In genomic region chr19:33665776-33666175, GRCh38 we compare ENCODE assay signal across 17 cellular contexts. TPM values are rescaled to one million over a fixed set of nuclear protein-coding genes. Genes with fewer than 3 reads are reported as not detected.
DNase-seq lines count a peak whose midpoint lies in the region; ATAC-seq and TF ChIP-seq lines count a peak whose summit lies in the region.
"Had no signal": no experiment of that assay in that cellular context is flagged by ENCODE, and none has a peak within 500 bp of the region (broad histone marks: within the 10 kb centered on the region; RNA-seq: fewer than 3 reads in every experiment).

No MANE protein-coding gene starts in this region.

- POLR2A ChIA-PET in CD8-positive, alpha-beta T cell (lab: Charles Lee), result no interaction called here

- H3K27ac ChIP-seq in heart right ventricle (no peak overlapping the region), coronary artery (no peak overlapping the region)
- no peak overlapping the region for H3K27ac ChIP-seq in CD8-positive, alpha-beta T cell (ENCODE audit: low read depth, low read length)
- H3K27ac ChIP-seq: C4-2B, HL-60 had no signal

- TF ChIP-seq CTCF in heart right ventricle (IDR thresholded peaks at IDR 0.05) (no peak), coronary artery (IDR thresholded peaks at IDR 0.05) (no peak), type B pancreatic cell (conservative IDR thresholded peaks at IDR 0.05) (no peak)
- TF ChIP-seq CTCF in CD8-positive, alpha-beta T cell (IDR thresholded peaks at IDR 0.05), result no peak

- no peak overlapping the region for H3K4me3 Mint-ChIP-seq in type B pancreatic cell
- H3K4me3 Mint-ChIP-seq in CD8-positive, alpha-beta T cell, result no peak overlapping the region
- H3K4me3 Mint-ChIP-seq: CD8-positive, alpha-beta memory T cell; HFFc6 had no signal

- H3K27me3 ChIP-seq in heart right ventricle, result peaks cover 0 to 18% (median 4%) of the 10 kb centered on the region in 7 donors
- H3K27me3 ChIP-seq in CD8-positive, alpha-beta T cell (ENCODE audit: insufficient read depth, low read length), result no peaks in the 10 kb centered on the region
- H3K27me3 ChIP-seq: BE2C had no signal

- no peaks in the 10 kb centered on the region for H3K4me1 ChIP-seq in heart right ventricle
- H3K4me1 ChIP-seq in CD8-positive, alpha-beta T cell (ENCODE audit: insufficient read depth, low read length), result no peaks in the 10 kb centered on the region
- H3K4me1 ChIP-seq: Caco-2 had no signal

- no peaks in the 10 kb centered on the region for H3K36me3 ChIP-seq in heart right ventricle
- H3K36me3 ChIP-seq in CD8-positive, alpha-beta T cell (ENCODE audit: insufficient read depth, low read length), result no peaks in the 10 kb centered on the region
- H3K36me3 ChIP-seq: BE2C had no signal

- CTCF ChIA-PET in CD8-positive, alpha-beta T cell (lab: Charles Lee), result no interaction called here

- no peak overlapping the region for H3K27ac Mint-ChIP-seq in type B pancreatic cell
- no peak overlapping the region for H3K27ac Mint-ChIP-seq in CD8-positive, alpha-beta T cell
- H3K27ac Mint-ChIP-seq: CD8-positive, alpha-beta memory T cell; HFFc6 had no signal

- ATAC-seq in heart right ventricle, result no peak
- ATAC-seq in CD8-positive, alpha-beta T cell, result no peak

- H3K9me3 Mint-ChIP-seq in type B pancreatic cell, result no peaks in the 10 kb centered on the region
- H3K9me3 Mint-ChIP-seq in CD8-positive, alpha-beta T cell, result no peaks in the 10 kb centered on the region

- no peaks in the 10 kb centered on the region for H3K36me3 Mint-ChIP-seq in type B pancreatic cell
- H3K36me3 Mint-ChIP-seq in CD8-positive, alpha-beta T cell, result no peaks in the 10 kb centered on the region
- H3K36me3 Mint-ChIP-seq: CD8-positive, alpha-beta memory T cell had no signal

- no peaks in the 10 kb centered on the region for H3K4me1 Mint-ChIP-seq in type B pancreatic cell (ENCODE audit: unreplicated experiment)
- H3K4me1 Mint-ChIP-seq in CD8-positive, alpha-beta T cell (ENCODE audit: low read depth), result no peaks in the 10 kb centered on the region
- H3K4me1 Mint-ChIP-seq: CD8-positive, alpha-beta memory T cell had no signal

- intact Hi-C loops in cardiac septum (cut with DNase I), result no loop called here
- intact Hi-C loops in heart right ventricle (cut with DNase I), result no loop called here
- intact Hi-C loops in CD8-positive, alpha-beta T cell (cut with DNase I, micrococcal nuclease), result no loop called here

- H3K4me3 ChIP-seq in heart right ventricle, result no peak overlapping the region
- no peak overlapping the region for H3K4me3 ChIP-seq in coronary artery
- no peak overlapping the region for H3K4me3 ChIP-seq in CD8-positive, alpha-beta T cell (ENCODE audit: low read depth, low read length)

- DNase-seq in cardiac septum (ENCODE audit: low spot score), result peak; percentile 68
- no peak for DNase-seq in heart right ventricle
- peak; percentile 60 for DNase-seq in coronary artery (ENCODE audit: low spot score)
- peak; percentile 81 for DNase-seq in mesenteric fat pad (ENCODE audit: low spot score)
- DNase-seq in type B pancreatic cell (ENCODE audit: extremely low spot score, unreplicated experiment), result peak; percentile 51
- no peak for DNase-seq in CD8-positive, alpha-beta T cell
- no peak for DNase-seq in NCI-H526 treated with DMSO at 0.1 percent for 48 hours (lab: John Stamatoyannopoulos, UW)
- no peak for DNase-seq in SIG-M5 treated with dmso at 0.1 percent for 504 hours (lab: John Stamatoyannopoulos, UW; ENCODE audit: unreplicated experiment)
- DNase-seq: BE2C; Caco-2; CD8-positive, alpha-beta memory T cell; DND-41; GDM1; HCEC 1CT; HFFc6 had no signal

- H3K27me3 Mint-ChIP-seq in type B pancreatic cell, result peaks cover 32% of the 10 kb centered on the region
- H3K27me3 Mint-ChIP-seq in CD8-positive, alpha-beta T cell (ENCODE audit: low read depth), result peaks cover 19% of the 10 kb centered on the region

- no peaks in the 10 kb centered on the region for H3K9me3 ChIP-seq in heart right ventricle
- H3K9me3 ChIP-seq in CD8-positive, alpha-beta T cell (ENCODE audit: low read length), result no peaks in the 10 kb centered on the region
- H3K9me3 ChIP-seq: BE2C, Caco-2 had no signal

- whole genome bisulfite sequencing in heart right ventricle, 2 donors, result 71 to 76% methylated on average over 11 of the region's 11 CpGs

RNA-seq across cellular contexts. Expression of gene CHST8, which starts 44.0 kb away (rescaled TPM):
- total RNA-seq in cardiac septum (0.27 TPM), heart right ventricle (under 1 TPM in 7 of 10 donors, not detected in 3; 0.14 to 0.50 (median 0.22) TPM), mesenteric fat pad (1.4 TPM), type B pancreatic cell (ENCODE audit: low replicate concordance) (5.7 and 10.8 TPM in 2 replicates)
- polyA plus RNA-seq in heart right ventricle, result under 1 TPM; 0.13 to 0.37 TPM
- not detected for total RNA-seq in CD8-positive, alpha-beta T cell
- total RNA-seq: Caco-2; CD8-positive, alpha-beta memory T cell; HFFc6 had no signal
- polyA plus RNA-seq: CD8-positive, alpha-beta memory T cell had no signal

Comparison
In these comparisons a context has a peak if more than half of its experiments do, and no peak if none do; other contexts are left out.
1. DNase-seq: peak in cardiac septum (single experiment), coronary artery (single experiment), mesenteric fat pad (single experiment) and type B pancreatic cell (single experiment); none in heart right ventricle (0 of 2), CD8-positive, alpha-beta T cell (0 of 7), NCI-H526 treated with DMSO at 0.1 percent for 48 hours (single experiment) and SIG-M5 treated with dmso at 0.1 percent for 504 hours (single experiment).